8 cellular contexts compared by ENCODE assay signal in genomic region chr5:150778103-150778516, GRCh38. TPM values are rescaled to one million over a fixed set of nuclear protein-coding genes. Genes with fewer than 3 reads are reported as not detected.
DNase-seq lines count a peak whose midpoint lies in the region; ATAC-seq and TF ChIP-seq lines count a peak whose summit lies in the region.

No MANE protein-coding gene starts in this region.

- DNase-seq in AG10803 (ENCODE audit: low read depth) = no peak
- DNase-seq in HT1080 (ENCODE audit: low read depth) = peak; percentile 25
- DNase-seq in caudate nucleus (lab: John Stamatoyannopoulos, UW) = no peak

- peak overlapping the region; percentile 88 for H3K4me3 ChIP-seq in AG10803 (ENCODE audit: low read length)
- H3K4me3 ChIP-seq in mesodermal cell (ENCODE audit: extremely low read depth, insufficient read depth, low read length, poor library complexity, severe bottlenecking) = peak overlapping the region; percentile 56

- ATAC-seq in HG03571 (IDR thresholded peaks at IDR 0.05; ENCODE audit: unreplicated experiment) (no peak), GM21825 (IDR thresholded peaks at IDR 0.05; ENCODE audit: unreplicated experiment) (no peak), HG03095 (IDR thresholded peaks at IDR 0.05; ENCODE audit: unreplicated experiment) (no peak), HG02588 (IDR thresholded peaks at IDR 0.05; ENCODE audit: unreplicated experiment) (no peak)

- peak overlapping the region; percentile 83 for H3K27ac ChIP-seq in caudate nucleus (ENCODE audit: low read depth, low read length)
- H3K27ac ChIP-seq in mesodermal cell (ENCODE audit: low read depth, low read length, severe bottlenecking) = peak overlapping the region; percentile 55

- H3K9me3 ChIP-seq in mesodermal cell (ENCODE audit: control insufficient read depth, low read length) = no peaks in the 10 kb centered on the region

- H3K4me1 ChIP-seq in mesodermal cell (ENCODE audit: control insufficient read depth, insufficient read depth, low read length, poor library complexity, severe bottlenecking) = peaks cover 23% of the 10 kb centered on the region

- TF ChIP-seq CTCF in AG10803 (conservative IDR thresholded peaks at IDR 0.05; ENCODE audit: low read length) = no peak

- no peaks in the 10 kb centered on the region for H3K36me3 ChIP-seq in mesodermal cell (ENCODE audit: control insufficient read depth, insufficient read depth, low read length)

- WGBS in mesodermal cell (ENCODE audit: insufficient coverage in 2 of 2), 2 experiments = 16 to 32% methylated on average over 5 of the region's 7 CpGs

RNA-seq across cellular contexts. Expression of gene SMIM3, which starts 0.4 kb away (rescaled TPM):
- total RNA-seq in HT1080 (2014; rRNA removed; shearing (Covaris generic)) = 4.4 and 5.9 TPM in 2 replicates
- 14.0 and 15.5 TPM in 2 replicates for polyA plus RNA-seq in HT1080 (2015; cell fraction: cytosol; rRNA removed)
- polyA plus RNA-seq in HT1080 (2015; cell fraction: nucleus; rRNA removed) = 6.1 and 6.4 TPM in 2 replicates
- polyA plus RNA-seq in mesodermal cell (2013, experiment 1 of 2) = 15.9 TPM
- 17.1 TPM for polyA plus RNA-seq in mesodermal cell (2013, experiment 2 of 2)

RNA-seq across cellular contexts. Expression of gene DCTN4, which starts 19.3 kb away (rescaled TPM):
- total RNA-seq in HT1080 (2014; rRNA removed; shearing (Covaris generic)) = 30.5 and 40.8 TPM in 2 replicates
- 32.2 and 43.3 TPM in 2 replicates for polyA plus RNA-seq in HT1080 (2015; cell fraction: cytosol; rRNA removed)
- 62.4 and 66.8 TPM in 2 replicates for polyA plus RNA-seq in HT1080 (2015; cell fraction: nucleus; rRNA removed)
- polyA plus RNA-seq in mesodermal cell (2013, experiment 1 of 2) = 37.1 TPM
- 39.3 TPM for polyA plus RNA-seq in mesodermal cell (2013, experiment 2 of 2)
